ENCODE assay signal across 22 cellular contexts in genomic region chr5:26872337-26872736, GRCh38.
DNase-seq lines count a peak whose midpoint lies in the region; ATAC-seq, FAIRE-seq and TF ChIP-seq lines count a peak whose summit lies in the region.
"Had no signal": no experiment of that assay in that cellular context is flagged by ENCODE, and none has a peak within 500 bp of the region (broad histone marks: within the 10 kb centered on the region; RNA-seq: fewer than 3 reads in every experiment).

No MANE protein-coding gene starts in this region.

- no peak overlapping the region for H2AFZ ChIP-seq in KMS-11 (ENCODE audit: low read depth)

- H3K27ac ChIP-seq in KMS-11 = peak overlapping the region; percentile 51
- H3K27ac ChIP-seq: A549 had no signal

- peak; percentile 70 for FAIRE-seq in RCC 7860 (lab: Jason Lieb, UNC)
- FAIRE-seq: GM12892, GM19239, H1 had no signal

- ATAC-seq in HG03342 (IDR thresholded peaks at IDR 0.05; ENCODE audit: unreplicated experiment) (no peak), HG03039 (IDR thresholded peaks at IDR 0.05; ENCODE audit: unreplicated experiment) (no peak)
- ATAC-seq: A549; CD8-positive, alpha-beta T cell had no signal

- H3K9ac ChIP-seq in KMS-11 = peak overlapping the region; percentile 46; the same call in 1 of the 2 replicates

- H3K4me1 ChIP-seq in KMS-11 (ENCODE audit: low read depth, poor library complexity, severe bottlenecking) = peaks cover 29% of the 10 kb centered on the region
- H3K4me1 ChIP-seq: A549 had no signal

- TF ChIP-seq CTCF in KMS-11 (conservative IDR thresholded peaks at IDR 0.05; ENCODE audit: low read depth, low read length) = no peak
- no peak for TF ChIP-seq CTCF in retinal pigment epithelial cell (conservative IDR thresholded peaks at IDR 0.05; ENCODE audit: low read depth, low read length)

- H3K36me3 ChIP-seq in KMS-11 (ENCODE audit: insufficient read depth) = no peaks in the 10 kb centered on the region
- H3K36me3 ChIP-seq: BE2C, HAP-1 had no signal

- H3K4me2 ChIP-seq in KMS-11 = peak overlapping the region; percentile 13
- H3K4me2 ChIP-seq: A549 had no signal

- peaks cover 22% of the 10 kb centered on the region for H3K79me2 ChIP-seq in KMS-11 (ENCODE audit: insufficient read depth, low read depth)

- no peaks in the 10 kb centered on the region for H4K20me1 ChIP-seq in KMS-11 (ENCODE audit: insufficient read depth)

- H3K27me3 ChIP-seq in KMS-11 (ENCODE audit: insufficient read depth, low read depth) = no peaks in the 10 kb centered on the region
- H3K27me3 ChIP-seq: BE2C had no signal

- H3K4me3 ChIP-seq in KMS-11 (IDR thresholded peaks at IDR 0.05; ENCODE audit: insufficient read depth, low read depth, low read length) (no peak overlapping the region), retinal pigment epithelial cell (ENCODE audit: low read length) (no peak overlapping the region)
- H3K4me3 ChIP-seq: A549, HAP-1 had no signal

- peak; percentile 61 for DNase-seq in HCEC 1CT
- no peak for DNase-seq in RCC 7860 (ENCODE audit: low spot score)
- peak; percentile 17 for DNase-seq in retinal pigment epithelial cell (ENCODE audit: low read depth)
- DNase-seq in NK-92 treated with Interleukin-12 subunit alpha and Interleukin-12 subunit beta, amount 100 ng/mL, for 24 hours (lab: John Stamatoyannopoulos, UW) = no peak
- DNase-seq: BE2C; CD8-positive, alpha-beta T cell; COR-L47; DMS153; DMS79 treated with DMSO at 0.1 percent for 48 hours; EL; GDM1; HFFc6; IMR-90; KBM-7 had no signal

Comparison
In these comparisons a context has a peak if more than half of its experiments do, and no peak if none do; other contexts are left out.
1. DNase-seq: peak in HCEC 1CT (single experiment) and retinal pigment epithelial cell (single experiment); none in RCC 7860 (single experiment) and NK-92 treated with Interleukin-12 subunit alpha and Interleukin-12 subunit beta, amount 100 ng/mL, for 24 hours (single experiment).